21 cellular contexts compared by ENCODE assay signal in the genomic region with DNA sequence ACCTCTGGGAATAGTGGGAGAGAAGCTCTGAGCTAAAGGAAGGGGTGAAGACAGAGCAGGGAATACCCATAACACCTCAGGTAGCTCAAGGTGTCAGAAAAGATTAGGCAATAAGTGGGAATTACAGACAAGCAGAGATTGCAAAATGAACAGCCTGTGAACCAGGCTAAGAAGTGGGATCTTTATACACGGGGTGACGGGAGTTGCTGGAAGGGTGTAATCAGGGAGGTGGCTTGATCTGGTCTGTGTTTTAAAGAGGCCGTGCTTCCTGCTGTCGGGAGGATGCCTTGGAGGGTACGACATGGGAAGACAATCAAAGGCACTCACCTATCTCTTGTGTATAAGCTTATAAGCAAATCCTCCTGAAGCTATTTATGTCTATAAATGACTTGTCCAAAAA.
"Had no signal": no experiment of that assay in that cellular context is flagged by ENCODE, and none has a peak within 500 bp of the region (broad histone marks: within the 10 kb centered on the region; RNA-seq: fewer than 3 reads in every experiment).

No MANE protein-coding gene starts in this region.

- H3K36me3 ChIP-seq: SJSA1 had no signal

- FAIRE-seq: HTR-8/SVneo, K562, RCC 7860 had no signal

- H3K27ac ChIP-seq: HL-60, KMS-11, SJSA1, SK-N-MC had no signal

- H3K4me3 ChIP-seq: K562, SJSA1, SK-N-MC had no signal

- ATAC-seq: K562 had no signal

- H3K27me3 ChIP-seq: SJSA1 had no signal

- DNase-seq: Kasumi-1, MM.1S, NCI-H1105, NCI-H1417, NCI-H1436 treated with DMSO at 0.1 percent for 48 hours, NCI-H1694, NCI-H187 treated with DMSO at 0.1 percent for 48 hours, NCI-H2029 treated with DMSO at 0.1 percent for 48 hours, NCI-H2171 treated with DMSO at 0.1 percent for 48 hours, NCI-H226, NCI-H526, Right ventricle myocardium superior, RPMI8226, SIG-M5 had no signal
